In the genomic region with DNA sequence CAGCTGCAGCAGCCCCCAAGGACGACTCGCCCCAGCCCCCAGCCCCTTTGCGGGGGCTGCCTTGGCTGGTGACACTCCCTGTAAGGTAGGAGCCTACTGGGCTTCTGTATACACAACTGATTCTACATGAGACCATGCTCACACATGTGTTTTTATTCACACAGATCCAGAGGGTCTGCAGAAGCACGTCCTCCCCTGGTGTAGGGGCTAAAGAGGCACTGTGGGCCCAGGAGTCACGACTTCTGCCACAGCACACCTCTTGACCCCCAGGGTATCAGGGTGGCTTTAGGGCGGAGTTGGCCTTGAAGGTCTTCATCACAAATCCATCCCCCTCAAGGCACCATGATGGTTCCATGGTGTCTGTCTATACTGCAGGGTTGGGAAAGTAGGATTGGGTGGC, we compare ENCODE assay signal across 25 cellular contexts.
A peak's percentile ranks its signal among the peaks of the same experiment; 100 is the strongest.
DNase-seq lines count a peak whose midpoint lies in the region; FAIRE-seq and TF ChIP-seq lines count a peak whose summit lies in the region.
"Had no signal": no experiment of that assay in that cellular context is flagged by ENCODE, and none has a peak within 500 bp of the region (broad histone marks: within the 10 kb centered on the region; RNA-seq: fewer than 3 reads in every experiment).

No MANE protein-coding gene starts in this region.

- H3K9ac ChIP-seq in MM.1S (ENCODE audit: low read length) = no peak overlapping the region
- H3K9ac ChIP-seq: BLaER1 treated with 17β-estradiol and CSF1 and Interleukin-3, amounts not matched to agents 10 nM and 100 nM had no signal

- H3K36me3 ChIP-seq in esophagus muscularis mucosa (no peaks in the 10 kb centered on the region), MM.1S (replicated peaks; ENCODE audit: insufficient read depth, low read length) (no peaks in the 10 kb centered on the region)
- H3K36me3 ChIP-seq: BE2C; BLaER1 treated with 17β-estradiol and CSF1 and Interleukin-3, amounts not matched to agents 10 nM and 100 nM had no signal

- H3K4me1 ChIP-seq in esophagus muscularis mucosa (no peaks in the 10 kb centered on the region), MM.1S (ENCODE audit: low read length) (peaks cover 26% of the 10 kb centered on the region)
- H3K4me1 ChIP-seq: A549; BE2C; BLaER1 treated with 17β-estradiol and CSF1 and Interleukin-3, amounts not matched to agents 10 nM and 100 nM had no signal

- TF ChIP-seq POLR2A in esophagus muscularis mucosa (IDR thresholded peaks at IDR 0.05; ENCODE audit: low read depth) = no peak

- H3K9me3 Mint-ChIP-seq in nephron progenitor cell = no peaks in the 10 kb centered on the region
- H3K9me3 Mint-ChIP-seq: CD4-positive, alpha-beta T cell; CD8-positive, alpha-beta memory T cell; GM23338 had no signal

- intact Hi-C loops in esophagus muscularis mucosa (cut with DNase I) = no loop called here

- H3F3A ChIP-seq in MM.1S (ENCODE audit: insufficient read depth, low read length) = peaks cover 11% of the 10 kb centered on the region; the same call in 1 of the 2 replicates

- no peaks in the 10 kb centered on the region for H4K20me1 ChIP-seq in MM.1S (ENCODE audit: insufficient read depth, low read length)
- H4K20me1 ChIP-seq: BLaER1 treated with 17β-estradiol and CSF1 and Interleukin-3, amounts not matched to agents 10 nM and 100 nM had no signal

- H2AFZ ChIP-seq in MM.1S (ENCODE audit: low read length) = no peak overlapping the region
- H2AFZ ChIP-seq: GM23338 had no signal

- DNase-seq in ecto neural progenitor cell (ENCODE audit: low spot score) (peak; percentile 15), esophagus muscularis mucosa (ENCODE audit: extremely low spot score) (peak; percentile 55), nephron progenitor cell (no peak), urothelium cell line (ENCODE audit: low spot score) (no peak), NCI-H345 (lab: John Stamatoyannopoulos, UW) (no peak), DMS53 treated with DMSO at 0.1 percent for 48 hours (lab: John Stamatoyannopoulos, UW; ENCODE audit: unreplicated experiment) (no peak), MM.1S (no peak), GM13976 (ENCODE audit: low spot score) (no peak)
- DNase-seq: 8988T; ACHN; AML-193; BE2C; CD4-positive, alpha-beta T cell; CD8-positive, alpha-beta memory T cell; DMS 273 treated with DMSO at 0.1 percent for 48 hours; DMS79 treated with DMSO at 0.1 percent for 48 hours; GF-D8; HCEC 1CT had no signal

- no peak for TF ChIP-seq EP300 in esophagus muscularis mucosa (IDR thresholded peaks at IDR 0.05)

- no peaks in the 10 kb centered on the region for H3K36me3 Mint-ChIP-seq in nephron progenitor cell (ENCODE audit: low read depth)
- H3K36me3 Mint-ChIP-seq: CD14-positive monocyte; CD8-positive, alpha-beta memory T cell had no signal

- H3K27ac ChIP-seq in esophagus muscularis mucosa (replicated peaks in 1 of 4) (no peak overlapping the region), MM.1S (ENCODE audit: low read length) (no peak overlapping the region)
- H3K27ac ChIP-seq: A549; BLaER1 treated with 17β-estradiol and CSF1 and Interleukin-3, amounts not matched to agents 10 nM and 100 nM had no signal

- H3K9me3 ChIP-seq in esophagus muscularis mucosa = no peaks in the 10 kb centered on the region
- H3K9me3 ChIP-seq in MM.1S (replicated peaks; ENCODE audit: insufficient read depth, low read length) = no peaks in the 10 kb centered on the region
- H3K9me3 ChIP-seq: A549 had no signal

- H3K79me2 ChIP-seq in MM.1S (ENCODE audit: low read length) = no peaks in the 10 kb centered on the region

- TF ChIP-seq CTCF in esophagus muscularis mucosa (IDR thresholded peaks at IDR 0.05) = no peak
- TF ChIP-seq CTCF in nephron progenitor cell (IDR thresholded peaks at IDR 0.05) = no peak
- no peak for TF ChIP-seq CTCF in MM.1S (IDR thresholded peaks at IDR 0.05; ENCODE audit: low read length)
- TF ChIP-seq CTCF in GM13976 (IDR thresholded peaks at IDR 0.05; ENCODE audit: borderline replicate concordance, control extremely low read depth, extremely low read depth, insufficient read depth, missing control alignments) = no peak

- peak; percentile 23 for FAIRE-seq in urothelium cell line (lab: Jason Lieb, UNC)
- FAIRE-seq: A549, D721Med, GM12891, H54 had no signal

- peaks cover 11% of the 10 kb centered on the region for H3K27me3 Mint-ChIP-seq in nephron progenitor cell (ENCODE audit: low read depth, poor library complexity)
- H3K27me3 Mint-ChIP-seq: CD4-positive, alpha-beta T cell had no signal

- 90% methylated on average over 6 of the region's 6 CpGs for WGBS in esophagus muscularis mucosa

- H3K27me3 ChIP-seq in esophagus muscularis mucosa (peaks cover 0 to 8% (median 0%) of the 10 kb centered on the region in 4 donors), MM.1S (replicated peaks; ENCODE audit: insufficient read depth, low read length) (no peaks in the 10 kb centered on the region)
- H3K27me3 ChIP-seq: BE2C; BLaER1 treated with 17β-estradiol and CSF1 and Interleukin-3, amounts not matched to agents 10 nM and 100 nM had no signal

- no peaks in the 10 kb centered on the region for H3K9me2 ChIP-seq in MM.1S (replicated peaks; ENCODE audit: insufficient read depth, low read length)

- H3K4me2 ChIP-seq in MM.1S (ENCODE audit: low read depth, low read length) = no peak overlapping the region
- H3K4me2 ChIP-seq: A549; BLaER1 treated with 17β-estradiol and CSF1 and Interleukin-3, amounts not matched to agents 10 nM and 100 nM; GM23338 had no signal

- no peaks in the 10 kb centered on the region for H3K4me1 Mint-ChIP-seq in nephron progenitor cell
- H3K4me1 Mint-ChIP-seq: CD14-positive monocyte; CD8-positive, alpha-beta memory T cell had no signal

- peak overlapping the region; percentile 66 for H3K27ac Mint-ChIP-seq in nephron progenitor cell
- H3K27ac Mint-ChIP-seq: CD14-positive monocyte; CD4-positive, alpha-beta T cell; CD8-positive, alpha-beta memory T cell; GM23338 had no signal

- H3K4me3 Mint-ChIP-seq in nephron progenitor cell = no peak overlapping the region
- H3K4me3 Mint-ChIP-seq: CD14-positive monocyte; CD4-positive, alpha-beta T cell; CD8-positive, alpha-beta memory T cell; GM23338 had no signal

- in situ Hi-C loops in GM13976 (cut with MboI; ENCODE audit: low sequenced_read_pairs, unreplicated experiment) = no loop called here

- H3K4me3 ChIP-seq in esophagus muscularis mucosa (no peak overlapping the region), MM.1S (ENCODE audit: low read length) (no peak overlapping the region)
- H3K4me3 ChIP-seq: A549; BLaER1 treated with 17β-estradiol and CSF1 and Interleukin-3, amounts not matched to agents 10 nM and 100 nM; GM23338 had no signal

Comparison
In these comparisons a context has a peak if more than half of its experiments do, and no peak if none do; other contexts are left out.
1. DNase-seq: peak in ecto neural progenitor cell (single experiment) and esophagus muscularis mucosa (single experiment); none in nephron progenitor cell (single experiment), urothelium cell line (single experiment), NCI-H345 (single experiment), DMS53 treated with DMSO at 0.1 percent for 48 hours (single experiment), MM.1S (single experiment) and GM13976 (single experiment).